8 cellular contexts compared by ENCODE assay signal in genomic region chr5:178232920-178233429, GRCh38. TPM values are rescaled to one million over a fixed set of nuclear protein-coding genes. Genes with fewer than 3 reads are reported as not detected.
A peak's percentile ranks its signal among the peaks of the same experiment; 100 is the strongest.
DNase-seq lines count a peak whose midpoint lies in the region; ATAC-seq and TF ChIP-seq lines count a peak whose summit lies in the region.

No MANE protein-coding gene starts in this region.

- DNase-seq in RWPE1 (ENCODE audit: low spot score) (no peak), fibroblast of pulmonary artery (ENCODE audit: low read depth) (no peak), HT-29 (ENCODE audit: low spot score) (no peak), cortex of kidney (lab: John Stamatoyannopoulos, UW) (no peak)
- DNase-seq in effector CD4-positive, alpha-beta T cell: no peak

- H3K9ac ChIP-seq in skeletal muscle satellite cell (ENCODE audit: low read depth, low read length): peak overlapping the region; percentile 94

- peak overlapping the region; percentile 93 for H3K27ac ChIP-seq in RWPE1

- ATAC-seq in GM19438 (IDR thresholded peaks at IDR 0.05; ENCODE audit: low read depth, unreplicated experiment) (peak; percentile 26), GM21786 (IDR thresholded peaks at IDR 0.05; ENCODE audit: unreplicated experiment) (no peak)

- CTCF ChIA-PET in RWPE1 (lab: Yijun Ruan, JAX): interaction anchor here (0.9 kb wide), 1 partner anchor 157 kb away, joined by 3 read pairs; no protein-coding TSS in a partner anchor

- no peaks in the 10 kb centered on the region for H3K9me3 ChIP-seq in skeletal muscle satellite cell (replicated peaks; ENCODE audit: low read length)

- POLR2A ChIA-PET in RWPE1 (lab: Yijun Ruan, JAX; ENCODE audit: low non-redundant PET): no interaction called here

- no peaks in the 10 kb centered on the region for H3K27me3 ChIP-seq in skeletal muscle satellite cell (ENCODE audit: control insufficient read depth, insufficient read depth, low read length)

- TF ChIP-seq CTCF in RWPE1 (conservative IDR thresholded peaks at IDR 0.05; ENCODE audit: low read depth) (no peak), fibroblast of pulmonary artery (IDR thresholded peaks at IDR 0.05; ENCODE audit: low read length, missing control alignments) (no peak)

- H3K36me3 ChIP-seq in skeletal muscle satellite cell (ENCODE audit: insufficient read depth, low read length): peaks cover 22% of the 10 kb centered on the region

- peak overlapping the region; percentile 88 for H3K4me3 ChIP-seq in fibroblast of pulmonary artery (replicated peaks; ENCODE audit: low read depth, low read length)
- H3K4me3 ChIP-seq in skeletal muscle satellite cell (ENCODE audit: low read length): peak overlapping the region; percentile 96

- H3K4me1 ChIP-seq in skeletal muscle satellite cell (ENCODE audit: control insufficient read depth, insufficient read depth, low read length): peaks cover 29% of the 10 kb centered on the region

- H3K4me2 ChIP-seq in skeletal muscle satellite cell (ENCODE audit: low read length): peak overlapping the region; percentile 99

RNA-seq across cellular contexts. Expression of gene PHYKPL, which starts 0.4 kb away (rescaled TPM):
- total RNA-seq in skeletal muscle satellite cell (2012; rRNA removed): 19.7 and 35.0 TPM in 2 replicates
- total RNA-seq in HT-29 (2014; rRNA removed; shearing (Covaris generic)): 46.0 and 59.0 TPM in 2 replicates

RNA-seq across cellular contexts. Expression of gene HNRNPAB, which starts 28.6 kb away (rescaled TPM):
- total RNA-seq in skeletal muscle satellite cell (2012; rRNA removed): 60.1 and 108 TPM in 2 replicates
- 212 and 225 TPM in 2 replicates for total RNA-seq in HT-29 (2014; rRNA removed; shearing (Covaris generic))

RNA-seq across cellular contexts. Expression of gene GMCL2, which starts 45.8 kb away (rescaled TPM):
- total RNA-seq in skeletal muscle satellite cell (2012; rRNA removed): not detected in 2 replicates
- total RNA-seq in HT-29 (2014; rRNA removed; shearing (Covaris generic)): not detected in 2 replicates
